ENCODE assay signal across 1 cellular context in genomic region chr9:92026206-92027002, GRCh38.
TF ChIP-seq lines count a peak whose summit lies in the region.

No MANE protein-coding gene starts in this region.

TF ChIP-seq in H1, 55 proteins besides CTCF, POLR2A, EP300 and RAD21 (continued from another document):
- TF ChIP-seq TBP (IDR thresholded peaks at IDR 0.05; ENCODE audit: low read depth, low read length) (no peak), TEAD4 (IDR thresholded peaks at IDR 0.05; ENCODE audit: low read depth, low read length) (no peak), SP2 (IDR thresholded peaks at IDR 0.05; ENCODE audit: low read length) (no peak)
